ENCODE assay signal across 9 cellular contexts in genomic region chr7:149715476-149715875, GRCh38. TPM values are rescaled to one million over a fixed set of nuclear protein-coding genes. Genes with fewer than 3 reads are reported as not detected.
DNase-seq lines count a peak whose midpoint lies in the region; ATAC-seq, FAIRE-seq and TF ChIP-seq lines count a peak whose summit lies in the region.
"Had no signal": no experiment of that assay in that cellular context is flagged by ENCODE, and none has a peak within 500 bp of the region (broad histone marks: within the 10 kb centered on the region; RNA-seq: fewer than 3 reads in every experiment).

No MANE protein-coding gene starts in this region.

- H3K27ac Mint-ChIP-seq in CD4-positive, alpha-beta memory T cell: peak overlapping the region; percentile 94 to 99 (median 96)
- H3K27ac Mint-ChIP-seq in neural progenitor cell: peak overlapping the region; percentile 69

- peaks cover 0 to 4% of the 10 kb centered on the region in 2 donors for H3K9me3 ChIP-seq in CD4-positive, alpha-beta memory T cell (ENCODE audit: control insufficient read depth in 1 of 2, low read length in 2 of 2)
- peaks cover 5 to 14% of the 10 kb centered on the region in 2 donors for H3K9me3 ChIP-seq in duodenal mucosa (ENCODE audit: control insufficient read depth in 1 of 2, low read length in 2 of 2)
- peaks cover 15% of the 10 kb centered on the region for H3K9me3 ChIP-seq in neural progenitor cell (ENCODE audit: low read depth)

- CTCF ChIA-PET in CD4-positive, alpha-beta memory T cell (lab: Charles Lee; ENCODE audit: partially characterized antibody): interaction anchor here (1.5 kb wide), 1 partner anchor 27 kb away, joined by 4 read pairs; no protein-coding TSS in a partner anchor

- POLR2A ChIA-PET in CD4-positive, alpha-beta memory T cell (lab: Charles Lee; ENCODE audit: partially characterized antibody): interaction anchor here (1.2 to 1.5 kb wide), 2 partner anchors 150 to 1512 kb away, joined by 3 to 4 read pairs; no protein-coding TSS in a partner anchor

- H3K27ac ChIP-seq in CD4-positive, alpha-beta memory T cell (ENCODE audit: low read depth, low read length): peak overlapping the region; percentile 62
- H3K27ac ChIP-seq in duodenal mucosa (ENCODE audit: low read depth, low read length) (no peak overlapping the region), neural progenitor cell (no peak overlapping the region)

- no peak for ATAC-seq in HG02852 (IDR thresholded peaks at IDR 0.05; ENCODE audit: unreplicated experiment)

- H2AFZ ChIP-seq in neural progenitor cell (replicated peaks): no peak overlapping the region

- H3K27me3 Mint-ChIP-seq in CD4-positive, alpha-beta memory T cell: no peaks in the 10 kb centered on the region
- H3K27me3 Mint-ChIP-seq in neural progenitor cell (ENCODE audit: insufficient read depth, low read depth): peaks cover 13% of the 10 kb centered on the region

- peaks cover 11% of the 10 kb centered on the region for H4K20me1 ChIP-seq in neural progenitor cell (ENCODE audit: low read depth)

- H3K9ac ChIP-seq in duodenal mucosa (ENCODE audit: low read depth in 1 of 2, low read length in 2 of 2) (peak overlapping the region in 1 of 2 donors; percentile 51), neural progenitor cell (peak overlapping the region; percentile 51)

- H3F3A ChIP-seq in neural progenitor cell (ENCODE audit: low read depth): no peaks in the 10 kb centered on the region

- no peak for TF ChIP-seq POLR2A in NB4 (IDR thresholded peaks at IDR 0.05; ENCODE audit: extremely low read depth, insufficient read length)

- peak in 1 of 5 donors; percentile 10 for DNase-seq in CD4-positive, alpha-beta memory T cell
- DNase-seq in NB4 (ENCODE audit: low read depth) (no peak), neural progenitor cell (ENCODE audit: low spot score) (no peak), occipital lobe (lab: John Stamatoyannopoulos, UW) (no peak), frontal cortex (ENCODE audit: low spot score in 2 of 2) (no peak), activated gamma-delta T cell treated with Interleukin-2 at 50 U/mL for 16 hours (no peak)
- DNase-seq: cerebellar nuclear complex had no signal

- H3K4me1 ChIP-seq in CD4-positive, alpha-beta memory T cell (ENCODE audit: insufficient read depth, low read length): peaks cover 23% of the 10 kb centered on the region
- peaks cover 0 to 15% of the 10 kb centered on the region in 2 donors for H3K4me1 ChIP-seq in duodenal mucosa (ENCODE audit: control insufficient read depth in 1 of 2, insufficient read depth in 2 of 2, low read length in 2 of 2)
- peaks cover 8% of the 10 kb centered on the region for H3K4me1 ChIP-seq in neural progenitor cell

- H3K4me3 ChIP-seq in CD4-positive, alpha-beta memory T cell (ENCODE audit: low read length in 2 of 2): peak overlapping the region; percentile 50 to 61
- H3K4me3 ChIP-seq in NB4 (ENCODE audit: low read depth, low read length): peak overlapping the region; percentile 59
- H3K4me3 ChIP-seq in duodenal mucosa (ENCODE audit: low read depth in 1 of 2, low read length in 2 of 2): peak overlapping the region; percentile 70 to 81
- peak overlapping the region; percentile 82 for H3K4me3 ChIP-seq in neural progenitor cell

- peak overlapping the region; percentile 83 for H3K4me2 ChIP-seq in neural progenitor cell

- H3K27me3 ChIP-seq in CD4-positive, alpha-beta memory T cell (ENCODE audit: insufficient read depth, low read length): no peaks in the 10 kb centered on the region
- H3K27me3 ChIP-seq in duodenal mucosa (ENCODE audit: control insufficient read depth in 1 of 2, insufficient read depth in 2 of 2, low read length in 2 of 2) (no peaks in the 10 kb centered on the region), neural progenitor cell (peaks cover 10% of the 10 kb centered on the region)

- H3K4me3 Mint-ChIP-seq in CD4-positive, alpha-beta memory T cell: peak overlapping the region; percentile 82 to 94 (median 89)
- peak overlapping the region; percentile 93 for H3K4me3 Mint-ChIP-seq in neural progenitor cell

- H3K9me3 Mint-ChIP-seq in CD4-positive, alpha-beta memory T cell: peaks cover 6 to 17% (median 13%) of the 10 kb centered on the region in 8 donors
- H3K9me3 Mint-ChIP-seq in neural progenitor cell: peaks cover 25% of the 10 kb centered on the region

- H3K79me2 ChIP-seq in neural progenitor cell (ENCODE audit: low read depth): peaks cover 17% of the 10 kb centered on the region

- H3K4me1 Mint-ChIP-seq in CD4-positive, alpha-beta memory T cell: peaks cover 16 to 31% (median 18%) of the 10 kb centered on the region in 4 donors
- peaks cover 17% of the 10 kb centered on the region for H3K4me1 Mint-ChIP-seq in neural progenitor cell

- peaks cover 8 to 29% of the 10 kb centered on the region in 2 donors for H3K36me3 Mint-ChIP-seq in CD4-positive, alpha-beta memory T cell
- H3K36me3 Mint-ChIP-seq in neural progenitor cell: peaks cover 3% of the 10 kb centered on the region

- TF ChIP-seq CTCF in NB4 (IDR thresholded peaks at IDR 0.05; ENCODE audit: low read depth, low read length) (no peak), neural progenitor cell (IDR thresholded peaks at IDR 0.05) (no peak)

- no peak for FAIRE-seq in frontal cortex (lab: Jason Lieb, UNC)

- H3K36me3 ChIP-seq in CD4-positive, alpha-beta memory T cell (ENCODE audit: insufficient read depth, low read length): no peaks in the 10 kb centered on the region
- H3K36me3 ChIP-seq in duodenal mucosa (ENCODE audit: control insufficient read depth in 1 of 2, insufficient read depth in 2 of 2, low read length in 2 of 2) (no peaks in the 10 kb centered on the region), neural progenitor cell (peaks cover 8% of the 10 kb centered on the region)

- intact Hi-C loops in CD4-positive, alpha-beta memory T cell (cut with micrococcal nuclease): loop anchor here (1.0 to 2.0 kb wide), 2 partner anchors 91 to 158 kb away; partner anchors contain the start of gene ATP6V0E2

RNA-seq across cellular contexts. Expression of gene ZNF467, which starts 57.9 kb away (rescaled TPM):
- 1 to 10 TPM; 2.3 to 2.7 TPM for total RNA-seq in CD4-positive, alpha-beta memory T cell
- 1 to 10 TPM; 1.2 to 3.9 TPM for polyA plus RNA-seq in CD4-positive, alpha-beta memory T cell
- total RNA-seq in neural progenitor cell (ENCODE audit: low replicate concordance): 0.17 and 1.7 TPM in 2 replicates
- total RNA-seq in occipital lobe: 1.2 TPM
- 1.6 TPM for total RNA-seq in frontal cortex
